29 cellular contexts compared by ENCODE assay signal in genomic region chr9:136058152-136058483, GRCh38. TPM values are rescaled to one million over a fixed set of nuclear protein-coding genes. Genes with fewer than 3 reads are reported as not detected.
DNase-seq lines count a peak whose midpoint lies in the region; ATAC-seq, FAIRE-seq and TF ChIP-seq lines count a peak whose summit lies in the region.
"Had no signal": no experiment of that assay in that cellular context is flagged by ENCODE, and none has a peak within 500 bp of the region (broad histone marks: within the 10 kb centered on the region; RNA-seq: fewer than 3 reads in every experiment).

No MANE protein-coding gene starts in this region.

- H3K4me1 Mint-ChIP-seq in GM23338: peaks cover 34% of the 10 kb centered on the region
- H3K4me1 Mint-ChIP-seq in stimulated activated memory B cell treated with anti-CD40 and anti-IgM and Interleukin-4, amounts not matched to agents 10 μg/mL and 1 μg/mL and 100 μg/mL, for 72 hours: peaks cover 21% of the 10 kb centered on the region

- H3K4me3 Mint-ChIP-seq in GM23338: no peak overlapping the region
- H3K4me3 Mint-ChIP-seq in stimulated activated memory B cell treated with anti-CD40 and anti-IgM and Interleukin-4, amounts not matched to agents 10 μg/mL and 1 μg/mL and 100 μg/mL, for 72 hours: no peak overlapping the region
- H3K4me3 Mint-ChIP-seq: activated naive CD4-positive, alpha-beta T cell treated with anti-CD3 and anti-CD28 coated beads for 36 hours; activated T-cell treated with anti-CD3 and anti-CD28 coated beads, Interleukin-2, amount 50 U/mL, for 72 hours; nephron progenitor cell; stimulated activated naive CD8-positive, alpha-beta T cell treated with anti-CD3 and anti-CD28 coated beads, Interleukin-15, Interleukin-2, amounts not matched to agents 100 ng/mL and 50 ng/mL, for 24 hours; T-cell had no signal

- H3K9me2 ChIP-seq in GM23338 (ENCODE audit: insufficient read depth): no peaks in the 10 kb centered on the region

- peak; percentile 61 for DNase-seq in activated effector memory CD4-positive, alpha-beta T cell treated with anti-CD3 and anti-CD28 coated beads, Interleukin-2, amount 50 U/mL, for 16 hours
- DNase-seq in activated effector memory CD4-positive, alpha-beta T cell treated with Interleukin-2 at 50 U/mL for 16 hours: no peak
- DNase-seq in GM23338 (ENCODE audit: low spot score) (no peak), ecto neural progenitor cell (ENCODE audit: low spot score) (peak; percentile 42), D721Med (ENCODE audit: insufficient read length, low spot score) (no peak), brain microvascular endothelial cell (no peak)
- DNase-seq: activated CD4-positive, alpha-beta T cell treated with anti-CD3 and anti-CD28 coated beads for 48 hours; activated naive CD4-positive, alpha-beta T cell treated with anti-CD3 and anti-CD28 coated beads for 36 hours; activated T-cell treated with anti-CD3 and anti-CD28 coated beads, Interleukin-2, amount 50 U/mL, for 72 hours; body of pancreas; effector CD8-positive, alpha-beta T cell; NCI-H1092 treated with DMSO at 0.1 percent for 48 hours; NCI-H1930; NCI-H510A treated with DMSO at 0.1 percent for 48 hours; nephron progenitor cell; retina; T-cell; testis; WERI-Rb-1 had no signal

- H3K27ac Mint-ChIP-seq in GM23338: no peak overlapping the region
- peak overlapping the region; percentile 36 for H3K27ac Mint-ChIP-seq in stimulated activated memory B cell treated with anti-CD40 and anti-IgM and Interleukin-4, amounts not matched to agents 10 μg/mL and 1 μg/mL and 100 μg/mL, for 72 hours
- H3K27ac Mint-ChIP-seq: activated naive CD4-positive, alpha-beta T cell treated with anti-CD3 and anti-CD28 coated beads for 36 hours; activated T-cell treated with anti-CD3 and anti-CD28 coated beads, Interleukin-2, amount 50 U/mL, for 72 hours; memory B cell; nephron progenitor cell; stimulated activated naive CD8-positive, alpha-beta T cell treated with anti-CD3 and anti-CD28 coated beads, Interleukin-15, Interleukin-2, amounts not matched to agents 100 ng/mL and 50 ng/mL, for 24 hours; T-cell had no signal

- H4K20me1 ChIP-seq in GM23338 (replicated peaks; ENCODE audit: insufficient read depth): no peaks in the 10 kb centered on the region

- peaks cover 31% of the 10 kb centered on the region for H3K4me1 ChIP-seq in GM23338 (ENCODE audit: insufficient read depth)
- H3K4me1 ChIP-seq: parathyroid adenoma, testis had no signal

- H3F3A ChIP-seq in GM23338 (replicated peaks; ENCODE audit: low read depth): peaks cover 6% of the 10 kb centered on the region; the same call in 1 of the 2 replicates

- no peaks in the 10 kb centered on the region for H3K36me3 Mint-ChIP-seq in GM23338 (ENCODE audit: low read depth)
- H3K36me3 Mint-ChIP-seq in stimulated activated memory B cell treated with anti-CD40 and anti-IgM and Interleukin-4, amounts not matched to agents 10 μg/mL and 1 μg/mL and 100 μg/mL, for 72 hours: no peaks in the 10 kb centered on the region
- H3K36me3 Mint-ChIP-seq: memory B cell had no signal

- H3K4me2 ChIP-seq in GM23338: peak overlapping the region; percentile 55; the same call in 1 of the 2 replicates
- H3K4me2 ChIP-seq: A549 had no signal

- no peaks in the 10 kb centered on the region for H3K36me3 ChIP-seq in GM23338 (ENCODE audit: insufficient read depth)
- H3K36me3 ChIP-seq in brain microvascular endothelial cell (replicated peaks): peaks cover 5% of the 10 kb centered on the region
- H3K36me3 ChIP-seq: SJCRH30, WERI-Rb-1 had no signal

- TF ChIP-seq CTCF in GM23338 (conservative IDR thresholded peaks at IDR 0.05; ENCODE audit: low read depth in 2 of 2) (no peak), D721Med (IDR thresholded peaks at IDR 0.05; ENCODE audit: insufficient read depth, missing control alignments) (no peak), brain microvascular endothelial cell (IDR thresholded peaks at IDR 0.05; ENCODE audit: low read depth, low read length, missing control alignments) (no peak)

- H2AFZ ChIP-seq in GM23338: no peak overlapping the region
- H2AFZ ChIP-seq: parathyroid adenoma had no signal

- no peaks in the 10 kb centered on the region for H3K27me3 ChIP-seq in GM23338 (ENCODE audit: insufficient read depth)
- H3K27me3 ChIP-seq in brain microvascular endothelial cell (replicated peaks): no peaks in the 10 kb centered on the region
- H3K27me3 ChIP-seq: adrenal gland, body of pancreas, SJCRH30, testis had no signal

- in situ Hi-C loops in brain microvascular endothelial cell (cut with HindIII; ENCODE audit: low pct_ligation_motif_present, low sequenced_read_pairs): no loop called here

- H3K27ac ChIP-seq in GM23338 (ENCODE audit: low read depth) (no peak overlapping the region), brain microvascular endothelial cell (no peak overlapping the region)
- H3K27ac ChIP-seq: adrenal gland, body of pancreas, epithelial cell of prostate, parathyroid adenoma, testis, WERI-Rb-1 had no signal

- H3K4me3 ChIP-seq in GM23338 (no peak overlapping the region), brain microvascular endothelial cell (ENCODE audit: low read depth, low read length) (no peak overlapping the region)
- H3K4me3 ChIP-seq: A549, adrenal gland, body of pancreas, SJCRH30, testis had no signal

- no peaks in the 10 kb centered on the region for H3K9me3 Mint-ChIP-seq in GM23338
- no peaks in the 10 kb centered on the region for H3K9me3 Mint-ChIP-seq in stimulated activated memory B cell treated with anti-CD40 and anti-IgM and Interleukin-4, amounts not matched to agents 10 μg/mL and 1 μg/mL and 100 μg/mL, for 72 hours
- H3K9me3 Mint-ChIP-seq: activated naive CD4-positive, alpha-beta T cell treated with anti-CD3 and anti-CD28 coated beads for 36 hours; activated T-cell treated with anti-CD3 and anti-CD28 coated beads, Interleukin-2, amount 50 U/mL, for 72 hours; memory B cell; nephron progenitor cell; stimulated activated naive CD8-positive, alpha-beta T cell treated with anti-CD3 and anti-CD28 coated beads, Interleukin-15, Interleukin-2, amounts not matched to agents 100 ng/mL and 50 ng/mL, for 24 hours; T-cell had no signal

- no peak for ATAC-seq in GM23338
- ATAC-seq in stimulated activated memory B cell treated with anti-CD40 and anti-IgM and Interleukin-4, amounts not matched to agents 10 μg/mL and 1 μg/mL and 100 μg/mL, for 72 hours: no peak
- ATAC-seq in HG03378 (IDR thresholded peaks at IDR 0.05; ENCODE audit: unreplicated experiment): no peak
- ATAC-seq: A549; activated T-cell treated with anti-CD3 and anti-CD28 coated beads, Interleukin-2, amount 50 U/mL, for 72 hours; body of pancreas; T-cell had no signal

- H3K79me2 ChIP-seq in GM23338 (replicated peaks; ENCODE audit: insufficient read depth): no peaks in the 10 kb centered on the region

- FAIRE-seq in D721Med (lab: Jason Lieb, UNC): no peak
- FAIRE-seq: A549, G401.6 had no signal

- H3K27me3 Mint-ChIP-seq in GM23338 (ENCODE audit: insufficient read depth, low read depth, poor library complexity): peaks cover 9% of the 10 kb centered on the region
- H3K27me3 Mint-ChIP-seq in stimulated activated memory B cell treated with anti-CD40 and anti-IgM and Interleukin-4, amounts not matched to agents 10 μg/mL and 1 μg/mL and 100 μg/mL, for 72 hours: peaks cover 84% of the 10 kb centered on the region

TF ChIP-seq in GM23338, 12 proteins besides CTCF, POLR2A, EP300 and RAD21 (continues in another document):
- TF ChIP-seq NANOG (IDR thresholded peaks at IDR 0.05; ENCODE audit: borderline replicate concordance) (no peak), POLR2AphosphoS5 (IDR thresholded peaks at IDR 0.05; ENCODE audit: low read depth) (no peak), ZNF114 (CRISPR knock-in tag; IDR thresholded peaks at IDR 0.05) (no peak)

RNA-seq across cellular contexts. Expression of gene NACC2, which starts 37.0 kb away (rescaled TPM):
- total RNA-seq in GM23338 (2014; rRNA removed; shearing (Covaris generic)): 16.5 and 20.8 TPM in 2 replicates
- polyA plus RNA-seq in GM23338 (2016; fragmentation: Nextera tagmentation; extraction: Ambion mirVana): 3.2 and 3.8 TPM in 2 replicates

Comparison
In these comparisons a context has a peak if more than half of its experiments do, and no peak if none do; other contexts are left out.
1. DNase-seq: peak in activated effector memory CD4-positive, alpha-beta T cell treated with anti-CD3 and anti-CD28 coated beads, Interleukin-2, amount 50 U/mL, for 16 hours (single experiment) and ecto neural progenitor cell (single experiment); none in activated effector memory CD4-positive, alpha-beta T cell treated with Interleukin-2 at 50 U/mL for 16 hours (single experiment), GM23338 (single experiment), D721Med (single experiment) and brain microvascular endothelial cell (single experiment).